Comparison of ENCODE assay signal across 14 cellular contexts in genomic region chr13:53197424-53197823, GRCh38.
"Had no signal": no experiment of that assay in that cellular context is flagged by ENCODE, and none has a peak within 500 bp of the region (broad histone marks: within the 10 kb centered on the region; RNA-seq: fewer than 3 reads in every experiment).

No MANE protein-coding gene starts in this region.

- H3K9me3 ChIP-seq: esophagus muscularis mucosa, ovary, thoracic aorta had no signal

- H3K27ac ChIP-seq: esophagus muscularis mucosa, hepatocyte, ovary, stomach, thoracic aorta had no signal

- H3K27me3 ChIP-seq: ovary had no signal

- H3K36me3 ChIP-seq: esophagus muscularis mucosa, ovary, stomach, thoracic aorta had no signal

- H3K4me3 ChIP-seq: esophagus muscularis mucosa, hepatocyte, lung, ovary, stomach, thoracic aorta had no signal

- DNase-seq: activated CD4-positive, alpha-beta T cell treated with anti-CD3 and anti-CD28 coated beads, Interleukin-2, amount 50 U/mL, for 4 hours; activated naive CD4-positive, alpha-beta T cell treated with Interleukin-2 at 50 U/mL for 16 hours; activated T-cell treated with anti-CD3 and anti-CD28 coated beads for 4 hours; cortex of kidney; effector CD4-positive, alpha-beta T cell; islet precursor cell; midbrain; ovary; stimulated activated CD4-positive, alpha-beta T cell treated with anti-CD3 and anti-CD28 coated beads, Interleukin-1b, Interleukin-23, amount 100 ng/mL, for 48 hours; stomach had no signal
